In genomic region chr6:137873273-137873762, GRCh38 we compare ENCODE assay signal across 1 cellular context.
A peak's percentile ranks its signal among the peaks of the same experiment; 100 is the strongest.
TF ChIP-seq lines count a peak whose summit lies in the region.

No MANE protein-coding gene starts in this region.

TF ChIP-seq in GM12878, 131 proteins besides CTCF, POLR2A, EP300 and RAD21 (continued from another document and continues in another):
- TF ChIP-seq YBX1 (IDR thresholded peaks at IDR 0.05) = no peak
- TF ChIP-seq ZNF384 (IDR thresholded peaks at IDR 0.05; ENCODE audit: borderline replicate concordance, low read depth, low read length) = peak; percentile 70
- TF ChIP-seq SUPT20H (IDR thresholded peaks at IDR 0.05; ENCODE audit: borderline replicate concordance, control insufficient read depth, low read depth, low read length) = no peak
- peak; percentile 46 for TF ChIP-seq KLF5 (IDR thresholded peaks at IDR 0.05; ENCODE audit: partially characterized antibody)
- TF ChIP-seq SMC3 (IDR thresholded peaks at IDR 0.05; ENCODE audit: borderline replicate concordance, low read length) = no peak
- TF ChIP-seq IKZF2 (IDR thresholded peaks at IDR 0.05) = peak; percentile 96 to 98
- TF ChIP-seq MEF2A (IDR thresholded peaks at IDR 0.05; ENCODE audit: insufficient read depth, low read depth, low read length) = peak; percentile 21; the same call in 1 of the 2 replicates
- no peak for TF ChIP-seq E4F1 (IDR thresholded peaks at IDR 0.05; ENCODE audit: borderline replicate concordance, partially characterized antibody)
- TF ChIP-seq ZBED1 (IDR thresholded peaks at IDR 0.05; ENCODE audit: borderline replicate concordance) = peak; percentile 60
- TF ChIP-seq USF2 (IDR thresholded peaks at IDR 0.05; ENCODE audit: borderline replicate concordance, low read depth, low read length) = no peak
- TF ChIP-seq ZNF274 (IDR thresholded peaks at IDR 0.05; ENCODE audit: insufficient read depth, insufficient read length) = no peak
- no peak for TF ChIP-seq IRF3 (IDR thresholded peaks at IDR 0.05)
- peak; percentile 71 for TF ChIP-seq PML (IDR thresholded peaks at IDR 0.05; ENCODE audit: low read length)
- no peak for TF ChIP-seq SREBF2 (IDR thresholded peaks at IDR 0.05; ENCODE audit: low read length)
- TF ChIP-seq PKNOX1 (IDR thresholded peaks at IDR 0.05) = no peak
- no peak for TF ChIP-seq BMI1 (IDR thresholded peaks at IDR 0.05; ENCODE audit: borderline replicate concordance)
- peak; percentile 92 for TF ChIP-seq EED (IDR thresholded peaks at IDR 0.05; ENCODE audit: low read depth)
- TF ChIP-seq STAT3 (IDR thresholded peaks at IDR 0.05; ENCODE audit: low read depth, low read length) = no peak
- TF ChIP-seq SRF (IDR thresholded peaks at IDR 0.05; ENCODE audit: low read depth in 2 of 2, low read length in 2 of 2) = no peak
- peak; percentile 56; the same call in 1 of the 2 replicates for TF ChIP-seq NKRF (conservative IDR thresholded peaks at IDR 0.05)
- TF ChIP-seq BACH1 (IDR thresholded peaks at IDR 0.05; ENCODE audit: borderline replicate concordance) = peak; percentile 57; the same call in 1 of the 2 replicates
- TF ChIP-seq BCLAF1 (IDR thresholded peaks at IDR 0.05) = no peak
- TF ChIP-seq ZNF217 (IDR thresholded peaks at IDR 0.05) = no peak
- peak; percentile 93 for TF ChIP-seq IKZF1 (conservative IDR thresholded peaks at IDR 0.05)
- TF ChIP-seq SIX5 (IDR thresholded peaks at IDR 0.05; ENCODE audit: low read depth, low read length, severe bottlenecking) = no peak
- no peak for TF ChIP-seq E2F8 (IDR thresholded peaks at IDR 0.05; ENCODE audit: low read depth, partially characterized antibody)
- no peak for TF ChIP-seq ZBTB11 (CRISPR knock-in tag; IDR thresholded peaks at IDR 0.05)
- no peak for TF ChIP-seq KAT2A (conservative IDR thresholded peaks at IDR 0.05; ENCODE audit: control insufficient read depth, low read depth, low read length)
- no peak; a peak in 1 of 4 replicates for TF ChIP-seq ETV6 (conservative IDR thresholded peaks at IDR 0.05 in 1 of 2, IDR thresholded peaks at IDR 0.05 in 1 of 2; ENCODE audit: borderline replicate concordance in 1 of 2, low read depth in 1 of 2)
- TF ChIP-seq FOXK2 (IDR thresholded peaks at IDR 0.05) = no peak; the same call in 1 of the 2 replicates
- TF ChIP-seq CUX1 (IDR thresholded peaks at IDR 0.05; ENCODE audit: insufficient replicate concordance, low read depth, low read length) = no peak
